In genomic region chr17:20475137-20475831, GRCh38 we compare ENCODE assay signal across 4 cellular contexts. TPM values are rescaled to one million over a fixed set of nuclear protein-coding genes. Genes with fewer than 3 reads are reported as not detected.
"Had no signal": no experiment of that assay in that cellular context is flagged by ENCODE, and none has a peak within 500 bp of the region (broad histone marks: within the 10 kb centered on the region; RNA-seq: fewer than 3 reads in every experiment).

No MANE protein-coding gene starts in this region.

RNA-seq across cellular contexts. Expression of gene LGALS9B, which starts 7.9 kb away (rescaled TPM):
- total RNA-seq: activated CD4-positive, alpha-beta memory T cell treated with anti-CD3 and anti-CD28 coated beads, Interleukin-2, amount 10 ng/mL, durations not matched to agents 7 days and 5 days; K562; Right ventricle myocardium superior; RPMI7951 had no signal
- polyA plus RNA-seq: K562 had no signal
